Comparison of ENCODE assay signal across 1 cellular context in the genomic region with DNA sequence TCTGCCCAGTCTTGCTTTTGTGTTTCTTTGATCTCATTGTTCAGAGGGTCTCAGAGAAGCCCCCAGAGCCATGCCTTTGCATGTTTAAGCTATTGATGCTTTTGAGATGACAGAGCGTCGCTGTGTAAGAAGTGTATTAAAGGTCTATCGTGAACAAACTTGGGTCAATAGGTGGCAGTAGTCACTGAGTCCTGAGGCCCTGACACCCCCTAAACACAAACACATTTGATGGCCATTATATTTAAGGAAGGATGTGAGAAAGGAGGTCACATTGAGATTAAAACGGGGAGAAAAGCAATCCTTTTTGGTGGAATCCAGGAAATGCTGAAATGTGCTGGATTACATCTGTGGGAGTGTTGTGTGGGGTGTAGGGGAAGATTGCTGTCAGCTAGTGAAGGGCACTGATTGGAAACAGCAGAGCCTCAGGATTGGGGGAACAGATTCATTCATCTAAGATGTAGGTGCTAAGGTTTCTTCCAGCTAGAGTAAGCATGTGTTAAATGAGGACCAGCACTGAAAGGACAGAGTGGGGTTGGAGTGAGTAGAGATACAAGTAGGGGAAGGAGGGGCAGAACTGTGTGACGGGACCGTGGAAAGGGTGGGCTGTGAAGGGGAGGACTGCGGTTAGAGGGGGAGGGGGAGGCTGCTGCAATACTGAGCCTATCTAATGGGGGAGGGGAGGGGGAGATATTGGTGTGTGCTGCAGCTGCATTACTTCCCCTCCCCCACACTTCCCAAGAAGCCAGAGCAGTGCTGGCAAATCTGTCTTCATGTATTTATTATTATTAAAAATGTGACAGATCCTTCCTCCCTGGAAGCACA.
TF ChIP-seq lines count a peak whose summit lies in the region.

No MANE protein-coding gene starts in this region.

TF ChIP-seq in WTC11, 78 proteins besides CTCF, POLR2A, EP300 and RAD21 (continued from another document):
- TF ChIP-seq, protein P1, sequence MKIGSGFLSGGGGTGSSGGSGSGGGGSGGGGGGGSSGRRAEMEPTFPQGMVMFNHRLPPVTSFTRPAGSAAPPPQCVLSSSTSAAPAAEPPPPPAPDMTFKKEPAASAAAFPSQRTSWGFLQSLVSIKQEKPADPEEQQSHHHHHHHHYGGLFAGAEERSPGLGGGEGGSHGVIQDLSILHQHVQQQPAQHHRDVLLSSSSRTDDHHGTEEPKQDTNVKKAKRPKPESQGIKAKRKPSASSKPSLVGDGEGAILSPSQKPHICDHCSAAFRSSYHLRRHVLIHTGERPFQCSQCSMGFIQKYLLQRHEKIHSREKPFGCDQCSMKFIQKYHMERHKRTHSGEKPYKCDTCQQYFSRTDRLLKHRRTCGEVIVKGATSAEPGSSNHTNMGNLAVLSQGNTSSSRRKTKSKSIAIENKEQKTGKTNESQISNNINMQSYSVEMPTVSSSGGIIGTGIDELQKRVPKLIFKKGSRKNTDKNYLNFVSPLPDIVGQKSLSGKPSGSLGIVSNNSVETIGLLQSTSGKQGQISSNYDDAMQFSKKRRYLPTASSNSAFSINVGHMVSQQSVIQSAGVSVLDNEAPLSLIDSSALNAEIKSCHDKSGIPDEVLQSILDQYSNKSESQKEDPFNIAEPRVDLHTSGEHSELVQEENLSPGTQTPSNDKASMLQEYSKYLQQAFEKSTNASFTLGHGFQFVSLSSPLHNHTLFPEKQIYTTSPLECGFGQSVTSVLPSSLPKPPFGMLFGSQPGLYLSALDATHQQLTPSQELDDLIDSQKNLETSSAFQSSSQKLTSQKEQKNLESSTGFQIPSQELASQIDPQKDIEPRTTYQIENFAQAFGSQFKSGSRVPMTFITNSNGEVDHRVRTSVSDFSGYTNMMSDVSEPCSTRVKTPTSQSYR (CRISPR knock-in tag; IDR thresholded peaks at IDR 0.05): peak; percentile 60; the same call in 1 of the 2 replicates
- no peak for TF ChIP-seq GTF2I (CRISPR knock-in tag; conservative IDR thresholded peaks at IDR 0.05)
- no peak for TF ChIP-seq CBFB (CRISPR knock-in tag; IDR thresholded peaks at IDR 0.05; ENCODE audit: low read depth)
- no peak for TF ChIP-seq JUN (CRISPR knock-in tag; IDR thresholded peaks at IDR 0.05)
- TF ChIP-seq, protein P2, sequence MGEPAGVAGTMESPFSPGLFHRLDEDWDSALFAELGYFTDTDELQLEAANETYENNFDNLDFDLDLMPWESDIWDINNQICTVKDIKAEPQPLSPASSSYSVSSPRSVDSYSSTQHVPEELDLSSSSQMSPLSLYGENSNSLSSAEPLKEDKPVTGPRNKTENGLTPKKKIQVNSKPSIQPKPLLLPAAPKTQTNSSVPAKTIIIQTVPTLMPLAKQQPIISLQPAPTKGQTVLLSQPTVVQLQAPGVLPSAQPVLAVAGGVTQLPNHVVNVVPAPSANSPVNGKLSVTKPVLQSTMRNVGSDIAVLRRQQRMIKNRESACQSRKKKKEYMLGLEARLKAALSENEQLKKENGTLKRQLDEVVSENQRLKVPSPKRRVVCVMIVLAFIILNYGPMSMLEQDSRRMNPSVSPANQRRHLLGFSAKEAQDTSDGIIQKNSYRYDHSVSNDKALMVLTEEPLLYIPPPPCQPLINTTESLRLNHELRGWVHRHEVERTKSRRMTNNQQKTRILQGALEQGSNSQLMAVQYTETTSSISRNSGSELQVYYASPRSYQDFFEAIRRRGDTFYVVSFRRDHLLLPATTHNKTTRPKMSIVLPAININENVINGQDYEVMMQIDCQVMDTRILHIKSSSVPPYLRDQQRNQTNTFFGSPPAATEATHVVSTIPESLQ (CRISPR knock-in tag; IDR thresholded peaks at IDR 0.05): no peak
- TF ChIP-seq, protein P3, sequence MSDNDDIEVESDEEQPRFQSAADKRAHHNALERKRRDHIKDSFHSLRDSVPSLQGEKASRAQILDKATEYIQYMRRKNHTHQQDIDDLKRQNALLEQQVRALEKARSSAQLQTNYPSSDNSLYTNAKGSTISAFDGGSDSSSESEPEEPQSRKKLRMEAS (CRISPR knock-in tag; IDR thresholded peaks at IDR 0.05): 0 out of 2 replicates have a peak, but pooled peaks have one; percentile 18
